Comparison of ENCODE assay signal across 11 cellular contexts in genomic region chr4:32991663-32992062, GRCh38.
A peak's percentile ranks its signal among the peaks of the same experiment; 100 is the strongest.
DNase-seq lines count a peak whose midpoint lies in the region; TF ChIP-seq lines count a peak whose summit lies in the region.
"Had no signal": no experiment of that assay in that cellular context is flagged by ENCODE, and none has a peak within 500 bp of the region (broad histone marks: within the 10 kb centered on the region; RNA-seq: fewer than 3 reads in every experiment).

No MANE protein-coding gene starts in this region.

- no peak for TF ChIP-seq CTCF in epithelial cell of esophagus (IDR thresholded peaks at IDR 0.05; ENCODE audit: insufficient read depth, low read depth, low read length, missing control alignments)

- no peak overlapping the region for H3K9ac ChIP-seq in adipocyte (ENCODE audit: low read length)

- H3K4me3 ChIP-seq in adipocyte (ENCODE audit: low read length) (no peak overlapping the region), epithelial cell of esophagus (ENCODE audit: low read length) (no peak overlapping the region)

- H3K9me3 ChIP-seq in adipocyte (ENCODE audit: control insufficient read depth, low read length), result no peaks in the 10 kb centered on the region
- H3K9me3 ChIP-seq: Caco-2 had no signal

- no peaks in the 10 kb centered on the region for H3K36me3 ChIP-seq in adipocyte (ENCODE audit: control insufficient read depth, insufficient read depth, low read length, severe bottlenecking)

- no peaks in the 10 kb centered on the region for H3K4me1 ChIP-seq in adipocyte (ENCODE audit: control insufficient read depth, insufficient read depth, low read length)

- in situ Hi-C loops in ACHN (cut with HindIII; ENCODE audit: low pct_ligation_motif_present, low pct_unique_long_range_greater_than_20kb, low sequenced_read_pairs), result no loop called here

- H3K27me3 ChIP-seq in adipocyte (replicated peaks; ENCODE audit: control insufficient read depth, insufficient read depth, low read length), result no peaks in the 10 kb centered on the region

- DNase-seq in HT1080 (ENCODE audit: low read depth) (peak; percentile 10), adipocyte (ENCODE audit: low read depth) (peak; percentile 4), epithelial cell of esophagus (ENCODE audit: low read depth) (peak; percentile 17), NCI-H1092 (lab: John Stamatoyannopoulos, UW) (no peak), ACHN (no peak), EL (no peak)
- DNase-seq: AML-193; Caco-2; CD4-positive, alpha-beta T cell; GF-D8; H9 had no signal

Comparison
In these comparisons a context has a peak if more than half of its experiments do, and no peak if none do; other contexts are left out.
1. DNase-seq: peak in HT1080 (single experiment), adipocyte (single experiment) and epithelial cell of esophagus (single experiment); none in NCI-H1092 (single experiment), ACHN (single experiment) and EL (single experiment).